In genomic region chr6:135325624-135326424, GRCh38 we compare ENCODE assay signal across 17 cellular contexts.
DNase-seq lines count a peak whose midpoint lies in the region; ATAC-seq, FAIRE-seq and TF ChIP-seq lines count a peak whose summit lies in the region.
"Had no signal": no experiment of that assay in that cellular context is flagged by ENCODE, and none has a peak within 500 bp of the region (broad histone marks: within the 10 kb centered on the region; RNA-seq: fewer than 3 reads in every experiment).

No MANE protein-coding gene starts in this region.

- peak overlapping the region; percentile 55 for H3K27ac ChIP-seq in HL-60 (replicated peaks)
- no peak overlapping the region for H3K27ac ChIP-seq in suprapubic skin
- H3K27ac ChIP-seq: ascending aorta, left ventricle myocardium inferior, thoracic aorta had no signal

- ATAC-seq in mucosa of descending colon (peak; percentile 87), HG02884 (IDR thresholded peaks at IDR 0.05; ENCODE audit: unreplicated experiment) (no peak)

- intact Hi-C loops in mucosa of descending colon (cut with DNase I, micrococcal nuclease) = no loop called here

- TF ChIP-seq EP300 in suprapubic skin (IDR thresholded peaks at IDR 0.05) = no peak

- H3K27me3 ChIP-seq in HL-60 (ENCODE audit: insufficient read depth, poor library complexity, severe bottlenecking) = no peaks in the 10 kb centered on the region
- no peaks in the 10 kb centered on the region for H3K27me3 ChIP-seq in bronchial epithelial cell (ENCODE audit: control insufficient read depth, insufficient read depth, low read length)
- H3K27me3 ChIP-seq in suprapubic skin = no peaks in the 10 kb centered on the region
- H3K27me3 ChIP-seq: ascending aorta had no signal

- DNase-seq in HL-60 (ENCODE audit: low read depth in 1 of 2, low spot score in 1 of 2) = peak; percentile 70 to 83
- DNase-seq in NOMO-1 treated with dmso at 0.1 percent for 144 hours (lab: John Stamatoyannopoulos, UW; ENCODE audit: unreplicated experiment) = peak; percentile 62
- DNase-seq in bronchial epithelial cell (ENCODE audit: low read depth) = peak; percentile 26
- peak in 1 of 3 donors; percentile 33 for DNase-seq in mucosa of descending colon
- no peak for DNase-seq in putamen (ENCODE audit: low spot score)
- DNase-seq in NCI-H2107 treated with DMSO at 0.1 percent for 48 hours (lab: John Stamatoyannopoulos, UW; ENCODE audit: unreplicated experiment) = no peak
- DNase-seq in suprapubic skin (ENCODE audit: low spot score in 2 of 2) = no peak
- DNase-seq: activated CD4-positive, alpha-beta T cell treated with anti-CD3 and anti-CD28 coated beads, Interleukin-2, amount 50 U/mL, for 1 hour; activated gamma-delta T cell treated with Interleukin-2 at 50 U/mL for 16 hours; left ventricle myocardium inferior; NCI-H69 had no signal

- TF ChIP-seq POLR2A in suprapubic skin (IDR thresholded peaks at IDR 0.05) = no peak

- WGBS in suprapubic skin = 89% methylated on average over 4 of the region's 4 CpGs

- H3K4me3 ChIP-seq in HL-60 (replicated peaks; ENCODE audit: insufficient read depth, low read length) = no peak overlapping the region
- H3K4me3 ChIP-seq in bronchial epithelial cell (ENCODE audit: low read depth, low read length) = no peak overlapping the region
- no peak overlapping the region for H3K4me3 ChIP-seq in mucosa of descending colon
- H3K4me3 ChIP-seq in suprapubic skin = no peak overlapping the region
- H3K4me3 ChIP-seq: ascending aorta, left ventricle myocardium inferior, thoracic aorta had no signal

- no peak for FAIRE-seq in bronchial epithelial cell (lab: Jason Lieb, UNC)
- FAIRE-seq: colon, endothelial cell of umbilical vein, H54 had no signal

- no peaks in the 10 kb centered on the region for H3K36me3 ChIP-seq in bronchial epithelial cell (ENCODE audit: control insufficient read depth, insufficient read depth, low read length)
- no peaks in the 10 kb centered on the region for H3K36me3 ChIP-seq in mucosa of descending colon (ENCODE audit: low read depth)
- H3K36me3 ChIP-seq in suprapubic skin = no peaks in the 10 kb centered on the region
- H3K36me3 ChIP-seq: ascending aorta, thoracic aorta had no signal

- TF ChIP-seq CTCF in HL-60 (IDR thresholded peaks at IDR 0.05; ENCODE audit: insufficient read depth, low read length) (no peak), bronchial epithelial cell (IDR thresholded peaks at IDR 0.05; ENCODE audit: insufficient read depth, low read length, severe bottlenecking) (no peak), mucosa of descending colon (IDR thresholded peaks at IDR 0.05) (no peak), suprapubic skin (IDR thresholded peaks at IDR 0.05) (no peak)

- H3K9me3 ChIP-seq in mucosa of descending colon (no peaks in the 10 kb centered on the region), suprapubic skin (no peaks in the 10 kb centered on the region)
- H3K9me3 ChIP-seq: ascending aorta, thoracic aorta had no signal

- no peaks in the 10 kb centered on the region for H3K4me1 ChIP-seq in mucosa of descending colon (ENCODE audit: low read depth)
- no peaks in the 10 kb centered on the region for H3K4me1 ChIP-seq in suprapubic skin
- H3K4me1 ChIP-seq: ascending aorta, left ventricle myocardium inferior had no signal

Comparison
In these comparisons a context has a peak if more than half of its experiments do, and no peak if none do; other contexts are left out.
1. DNase-seq: peak in HL-60 (2 of 2), NOMO-1 treated with dmso at 0.1 percent for 144 hours (single experiment) and bronchial epithelial cell (single experiment); none in putamen (single experiment), NCI-H2107 treated with DMSO at 0.1 percent for 48 hours (single experiment) and suprapubic skin (0 of 2).